Comparison of ENCODE assay signal across 25 cellular contexts in the genomic region with DNA sequence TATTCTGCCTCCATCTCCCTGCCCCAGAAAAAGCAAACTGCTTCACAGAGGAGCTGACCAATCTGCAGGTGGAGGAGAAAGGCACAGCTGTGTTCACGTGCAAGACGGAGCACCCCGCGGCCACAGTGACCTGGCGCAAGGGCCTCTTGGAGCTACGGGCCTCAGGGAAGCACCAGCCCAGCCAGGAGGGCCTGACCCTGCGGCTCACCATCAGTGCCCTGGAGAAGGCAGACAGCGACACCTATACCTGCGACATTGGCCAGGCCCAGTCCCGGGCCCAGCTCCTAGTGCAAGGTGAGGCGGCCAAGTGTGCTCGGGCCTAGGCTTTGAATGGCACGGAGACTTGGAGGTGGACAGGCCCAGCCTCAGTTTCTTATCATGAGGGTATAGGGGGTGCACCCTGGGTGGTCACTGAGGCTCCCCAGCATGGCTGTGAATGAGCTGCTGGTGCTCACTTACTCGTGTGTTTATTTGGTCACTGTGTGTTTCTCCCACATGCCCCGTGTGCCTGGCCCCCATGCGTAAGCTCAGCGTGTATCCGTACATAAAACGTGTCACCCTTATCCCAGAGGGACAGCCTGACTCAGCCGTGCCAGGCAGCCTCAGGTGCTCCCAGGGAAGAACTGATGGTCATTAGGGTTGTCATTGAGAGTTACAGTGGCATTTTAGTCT.
A peak's percentile ranks its signal among the peaks of the same experiment; 100 is the strongest.
DNase-seq lines count a peak whose midpoint lies in the region; ATAC-seq and TF ChIP-seq lines count a peak whose summit lies in the region.
"Had no signal": no experiment of that assay in that cellular context is flagged by ENCODE, and none has a peak within 500 bp of the region (broad histone marks: within the 10 kb centered on the region; RNA-seq: fewer than 3 reads in every experiment).

No MANE protein-coding gene starts in this region.

- no peak for ATAC-seq in Right ventricle myocardium inferior
- no peak for ATAC-seq in heart left ventricle
- ATAC-seq in upper lobe of right lung: no peak
- ATAC-seq: Panc1 had no signal

- TF ChIP-seq POLR2A in heart left ventricle (IDR thresholded peaks at IDR 0.05): no peak

- H3K4me1 ChIP-seq in right atrium auricular region (no peaks in the 10 kb centered on the region), heart left ventricle (peaks cover 0 to 7% (median 0%) of the 10 kb centered on the region in 12 donors), osteoblast (ENCODE audit: insufficient read depth, low read length) (no peaks in the 10 kb centered on the region), upper lobe of right lung (no peaks in the 10 kb centered on the region)
- H3K4me1 ChIP-seq: BLaER1, HAP-1 had no signal

- H4K20me1 ChIP-seq in osteoblast (ENCODE audit: insufficient read depth, low read length): no peaks in the 10 kb centered on the region

- 80 to 89% (median 88%) methylated on average over 20 of the region's 20 CpGs for WGBS in heart left ventricle, 4 donors

- peak overlapping the region in 1 of 2 donors; percentile 56 for H3K27ac ChIP-seq in right atrium auricular region
- peak overlapping the region in 3 of 12 donors; percentile 7 to 33 (median 15) for H3K27ac ChIP-seq in heart left ventricle
- no peak overlapping the region for H3K27ac ChIP-seq in osteoblast (ENCODE audit: low read depth, low read length)
- no peak overlapping the region for H3K27ac ChIP-seq in upper lobe of right lung
- H3K27ac ChIP-seq: BLaER1, neutrophil had no signal

- H3K4me2 ChIP-seq in osteoblast (ENCODE audit: insufficient read depth, low read length): no peak overlapping the region
- H3K4me2 ChIP-seq: BLaER1 had no signal

- intact Hi-C loops in Right ventricle myocardium inferior (cut with DNase I): no loop called here
- intact Hi-C loops in heart left ventricle (cut with DNase I): no loop called here
- intact Hi-C loops in upper lobe of right lung (cut with DNase I): no loop called here

- H3K9me3 ChIP-seq in right atrium auricular region: no peaks in the 10 kb centered on the region
- no peaks in the 10 kb centered on the region for H3K9me3 ChIP-seq in heart left ventricle
- no peaks in the 10 kb centered on the region for H3K9me3 ChIP-seq in osteoblast (ENCODE audit: low read depth, low read length)
- H3K9me3 ChIP-seq in upper lobe of right lung: no peaks in the 10 kb centered on the region
- H3K9me3 ChIP-seq: BLaER1, HAP-1, neutrophil, SJCRH30 had no signal

- H3K79me2 ChIP-seq in osteoblast (ENCODE audit: insufficient read depth, low read length): no peaks in the 10 kb centered on the region

- H3K4me3 ChIP-seq in right atrium auricular region (no peak overlapping the region), heart left ventricle (no peak overlapping the region), osteoblast (ENCODE audit: insufficient read depth, low read length) (no peak overlapping the region), upper lobe of right lung (no peak overlapping the region)
- H3K4me3 ChIP-seq: BLaER1, HAP-1, K562, SJCRH30 had no signal

- H3K27me3 ChIP-seq in right atrium auricular region (no peaks in the 10 kb centered on the region), heart left ventricle (no peaks in the 10 kb centered on the region), osteoblast (ENCODE audit: insufficient read depth, low read length) (no peaks in the 10 kb centered on the region), upper lobe of right lung (no peaks in the 10 kb centered on the region)
- H3K27me3 ChIP-seq: BLaER1, neutrophil, SJCRH30 had no signal

- peak; percentile 57 for DNase-seq in Right ventricle myocardium inferior (ENCODE audit: missing footprints)
- no peak for DNase-seq in right atrium auricular region (ENCODE audit: low spot score)
- DNase-seq in heart left ventricle: peak in 4 of 5 donors; percentile 5 to 22 (median 18)
- DNase-seq in osteoblast (ENCODE audit: insufficient read length, low spot score, missing footprints): peak; percentile 57
- DNase-seq in upper lobe of right lung: peak; percentile 55
- DNase-seq in cerebellar nuclear complex (lab: John Stamatoyannopoulos, UW): no peak
- DNase-seq in AML-193 (lab: John Stamatoyannopoulos, UW): no peak
- DNase-seq in NCI-H187 treated with DMSO at 0.1 percent for 48 hours (lab: John Stamatoyannopoulos, UW): no peak
- DNase-seq: ACHN; DMS79; effector CD4-positive, alpha-beta T cell; GDM1; glutamatergic neuron; mammary epithelial cell; NCI-H1105; NCI-H1930; NCI-H2227 treated with DMSO at 0.1 percent for 48 hours; NCI-H69; T-helper 1 cell had no signal

- no peak for TF ChIP-seq CTCF in right atrium auricular region (IDR thresholded peaks at IDR 0.05)
- no peak for TF ChIP-seq CTCF in heart left ventricle (IDR thresholded peaks at IDR 0.05)
- TF ChIP-seq CTCF in osteoblast (IDR thresholded peaks at IDR 0.05; ENCODE audit: extremely low read depth, low read depth, low read length): no peak
- no peak for TF ChIP-seq CTCF in upper lobe of right lung (IDR thresholded peaks at IDR 0.05)

- H2AFZ ChIP-seq in osteoblast (ENCODE audit: low read length): no peak overlapping the region

- H3K36me3 ChIP-seq in right atrium auricular region: peaks cover 98% of the 10 kb centered on the region
- peaks cover 0 to 98% (median 80%) of the 10 kb centered on the region in 9 donors for H3K36me3 ChIP-seq in heart left ventricle
- H3K36me3 ChIP-seq in osteoblast (ENCODE audit: insufficient read depth, low read length): no peaks in the 10 kb centered on the region
- H3K36me3 ChIP-seq in upper lobe of right lung: peaks cover 13% of the 10 kb centered on the region
- H3K36me3 ChIP-seq: HAP-1, neutrophil had no signal

Comparison
In these comparisons a context has a peak if more than half of its experiments do, and no peak if none do; other contexts are left out.
1. DNase-seq: peak in Right ventricle myocardium inferior (single experiment), heart left ventricle (4 of 5), osteoblast (single experiment) and upper lobe of right lung (single experiment); none in right atrium auricular region (single experiment), cerebellar nuclear complex (0 of 2), AML-193 (0 of 2) and NCI-H187 treated with DMSO at 0.1 percent for 48 hours (single experiment).